In genomic region chr4:128811571-128812359, GRCh38 we compare ENCODE assay signal across 8 cellular contexts. TPM values are rescaled to one million over a fixed set of nuclear protein-coding genes. Genes with fewer than 3 reads are reported as not detected.
A peak's percentile ranks its signal among the peaks of the same experiment; 100 is the strongest.
DNase-seq lines count a peak whose midpoint lies in the region; ATAC-seq and TF ChIP-seq lines count a peak whose summit lies in the region.

No MANE protein-coding gene starts in this region.

- POLR2A ChIA-PET in OCI-LY7 (lab: Charles Lee) = interaction anchor here (0.5 to 5.1 kb wide), 9 partner anchors 11 to 526 kb away, joined by 3 to 62 read pairs (median 7); partner anchors contain the start of genes C4orf33 and SCLT1

- no TSS peak for BruUV-seq in OCI-LY7 (replicated peaks; lab: Mats Ljungman, UMichigan)

- peak overlapping the region; percentile 79 for H3K4me3 ChIP-seq in OCI-LY7 (ENCODE audit: low read depth, low read length, poor library complexity, severe bottlenecking)
- peak overlapping the region; percentile 79 to 90 for H3K4me3 ChIP-seq in muscle layer of colon (ENCODE audit: low read depth in 1 of 2, low read length in 2 of 2)

- H3K4me1 ChIP-seq in OCI-LY7 (ENCODE audit: insufficient read depth, low read length, poor library complexity, severe bottlenecking) (peaks cover 40% of the 10 kb centered on the region), muscle layer of colon (ENCODE audit: insufficient read depth, low read length) (no peaks in the 10 kb centered on the region)

- H2AFZ ChIP-seq in OCI-LY7 (ENCODE audit: low read length) = peak overlapping the region; percentile 17; the same call in 1 of the 2 replicates

- H3K9me2 ChIP-seq in OCI-LY7 (ENCODE audit: insufficient read depth, low read length) = no peaks in the 10 kb centered on the region

- peak; percentile 63 for TF ChIP-seq POLR2A in erythroblast (IDR thresholded peaks at IDR 0.05; ENCODE audit: low read length)

- peaks cover 27% of the 10 kb centered on the region for H4K20me1 ChIP-seq in OCI-LY7 (ENCODE audit: insufficient read depth, low read length)

- H3K27ac ChIP-seq in OCI-LY7 (ENCODE audit: low read depth, low read length, poor library complexity, severe bottlenecking) = peak overlapping the region; percentile 96
- peak overlapping the region; percentile 93 for H3K27ac ChIP-seq in muscle layer of colon (ENCODE audit: low read depth, low read length)

- no peak for TF ChIP-seq CTCF in OCI-LY7 (conservative IDR thresholded peaks at IDR 0.05; ENCODE audit: low read length)

- peak overlapping the region; percentile 88 for H3K4me2 ChIP-seq in OCI-LY7 (ENCODE audit: low read length)

- H3K9me3 ChIP-seq in OCI-LY7 (ENCODE audit: low read length) (no peaks in the 10 kb centered on the region), muscle layer of colon (ENCODE audit: low read length) (no peaks in the 10 kb centered on the region)

- no peaks in the 10 kb centered on the region for H3K27me3 ChIP-seq in muscle layer of colon (ENCODE audit: control insufficient read depth in 1 of 2, insufficient read depth in 2 of 2, low read length in 2 of 2)

- H3K9ac ChIP-seq in muscle layer of colon (ENCODE audit: low read length) = peak overlapping the region; percentile 11

- peaks cover 57% of the 10 kb centered on the region for H3K79me2 ChIP-seq in OCI-LY7 (ENCODE audit: insufficient read depth, low read depth, low read length)

- DNase-seq in DMS153 treated with DMSO at 0.1 percent for 48 hours (lab: John Stamatoyannopoulos, UW; ENCODE audit: unreplicated experiment) (peak; percentile 55), HuH-7.5 (ENCODE audit: low spot score) (peak; percentile 62), OCI-LY7 (ENCODE audit: low spot score) (peak; percentile 91), activated T-cell treated with anti-CD3 and anti-CD28 coated beads for 48 hours (ENCODE audit: low read depth) (peak; percentile 83), erythroblast (lab: John Stamatoyannopoulos, UW) (peak; percentile 96 to 98)
- DNase-seq in stimulated activated CD8-positive, alpha-beta memory T cell treated with anti-CD3 and anti-CD28 coated beads, Interleukin-7, amount 100 ng/mL, for 24 hours (ENCODE audit: low read depth) = peak; percentile 63

- peaks cover 15% of the 10 kb centered on the region for H3K36me3 ChIP-seq in OCI-LY7 (ENCODE audit: insufficient read depth, low read length)
- H3K36me3 ChIP-seq in muscle layer of colon (ENCODE audit: insufficient read depth, low read length) = no peaks in the 10 kb centered on the region

- peak; percentile 48 for ATAC-seq in GM21529 (IDR thresholded peaks at IDR 0.05; ENCODE audit: unreplicated experiment)

- CTCF ChIA-PET in OCI-LY7 (lab: Charles Lee; ENCODE audit: unreplicated experiment) = no interaction called here

- intact Hi-C loops in OCI-LY7 (cut with micrococcal nuclease; ENCODE audit: unreplicated experiment) = loop anchor here (1.0 to 10.0 kb wide), 5 partner anchors 19 to 927 kb away; partner anchors contain the start of genes ABHD18, LARP1B, MFSD8 and PLK4

RNA-seq across cellular contexts. Expression of gene JADE1, which starts 2.3 kb away (rescaled TPM):
- total RNA-seq in OCI-LY7 (2014; rRNA removed; shearing (Covaris generic)) = 43.1 and 52.8 TPM in 2 replicates
- 64.0 and 72.4 TPM in 2 replicates for total RNA-seq in OCI-LY7 (2022)

Comparison
In these comparisons a context has a peak if more than half of its experiments do, and no peak if none do; other contexts are left out.
1. Peak in every context shown above with its lines: DNase-seq, ATAC-seq, H3K4me3 ChIP-seq and H3K27ac ChIP-seq.